30 cellular contexts compared by ENCODE assay signal in genomic region chr1:191592907-191593306, GRCh38.
"Had no signal": no experiment of that assay in that cellular context is flagged by ENCODE, and none has a peak within 500 bp of the region (broad histone marks: within the 10 kb centered on the region; RNA-seq: fewer than 3 reads in every experiment).

No MANE protein-coding gene starts in this region.

- H3K27ac ChIP-seq: left lung, lower lobe of right lung, neural progenitor cell, neutrophil, parathyroid adenoma, psoas muscle, right atrium auricular region, right lobe of liver, skin epidermis, suprapubic skin, thoracic aorta, tibial artery, upper lobe of right lung had no signal

- H3K36me3 ChIP-seq: left lung, lower lobe of right lung, neural progenitor cell, neutrophil, right atrium auricular region, right lobe of liver, suprapubic skin, thoracic aorta, tibial artery, upper lobe of right lung had no signal

- H3K27me3 ChIP-seq: left lung, neural progenitor cell, neutrophil, right atrium auricular region, right lobe of liver, suprapubic skin, tibial artery, upper lobe of right lung had no signal

- H3K9me3 ChIP-seq: lower lobe of right lung, neutrophil, psoas muscle, right atrium auricular region, right lobe of liver, suprapubic skin, thoracic aorta, tibial artery, upper lobe of right lung had no signal

- H3K4me3 Mint-ChIP-seq: immature natural killer cell; naive thymus-derived CD8-positive, alpha-beta T cell; nephron progenitor cell; neural progenitor cell; stimulated activated effector memory CD8-positive, alpha-beta T cell treated with anti-CD3 and anti-CD28 coated beads, Interleukin-12 subunit alpha, Interleukin-12 subunit beta, amount 100 ng/mL, for 72 hours; stimulated activated naive CD8-positive, alpha-beta T cell treated with anti-CD3 and anti-CD28 coated beads, Interleukin-15, Interleukin-2, amounts not matched to agents 100 ng/mL and 50 ng/mL, for 24 hours had no signal

- H3K9me3 Mint-ChIP-seq: nephron progenitor cell; neural progenitor cell; stimulated activated naive CD8-positive, alpha-beta T cell treated with anti-CD3 and anti-CD28 coated beads, Interleukin-15, Interleukin-2, amounts not matched to agents 100 ng/mL and 50 ng/mL, for 24 hours had no signal

- DNase-seq: hippocampal formation; immature natural killer cell; kidney; left colon; left lung; lower lobe of right lung; mammary epithelial cell; mesenchymal stem cell; naive thymus-derived CD8-positive, alpha-beta T cell; nephron progenitor cell; occipital lobe; psoas muscle; right lobe of liver; stimulated activated CD4-positive, alpha-beta T cell treated with anti-CD3 and anti-CD28 coated beads, Interleukin-12 subunit alpha, Interleukin-12 subunit beta, amount 100 ng/mL, for 4 hours; stimulated activated CD4-positive, alpha-beta T cell treated with anti-CD3 and anti-CD28 coated beads, Interleukin-4, amount 100 ng/mL, for 24 hours; stimulated activated naive CD4-positive, alpha-beta T cell; tibial artery; trophoblast cell; upper lobe of right lung had no signal

- H3K4me3 ChIP-seq: left lung, lower lobe of right lung, neural progenitor cell, psoas muscle, right atrium auricular region, right lobe of liver, skin epidermis, suprapubic skin, thoracic aorta, tibial artery, upper lobe of right lung had no signal

- H3K4me2 ChIP-seq: neural progenitor cell had no signal

- H3K27ac Mint-ChIP-seq: immature natural killer cell; naive thymus-derived CD8-positive, alpha-beta T cell; nephron progenitor cell; neural progenitor cell; stimulated activated effector memory CD8-positive, alpha-beta T cell treated with anti-CD3 and anti-CD28 coated beads, Interleukin-12 subunit alpha, Interleukin-12 subunit beta, amount 100 ng/mL, for 72 hours; stimulated activated naive CD8-positive, alpha-beta T cell treated with anti-CD3 and anti-CD28 coated beads, Interleukin-15, Interleukin-2, amounts not matched to agents 100 ng/mL and 50 ng/mL, for 24 hours had no signal

- H2AFZ ChIP-seq: neural progenitor cell, parathyroid adenoma had no signal

- H3K27me3 Mint-ChIP-seq: naive thymus-derived CD8-positive, alpha-beta T cell; stimulated activated naive CD8-positive, alpha-beta T cell treated with anti-CD3 and anti-CD28 coated beads, Interleukin-15, Interleukin-2, amounts not matched to agents 100 ng/mL and 50 ng/mL, for 24 hours had no signal

- H3K79me2 ChIP-seq: parathyroid adenoma had no signal

- FAIRE-seq: islet of Langerhans, kidney, urothelium cell line had no signal

- ATAC-seq: left colon; left lung; lower lobe of right lung; naive thymus-derived CD8-positive, alpha-beta T cell; psoas muscle; right lobe of liver; stimulated activated effector memory CD8-positive, alpha-beta T cell treated with anti-CD3 and anti-CD28 coated beads, Interleukin-12 subunit alpha, Interleukin-12 subunit beta, amount 100 ng/mL, for 72 hours; upper lobe of right lung had no signal

- H3K4me1 ChIP-seq: left lung, lower lobe of right lung, neural progenitor cell, parathyroid adenoma, psoas muscle, right atrium auricular region, right lobe of liver, suprapubic skin, upper lobe of right lung had no signal

- H3K4me1 Mint-ChIP-seq: immature natural killer cell; naive thymus-derived CD8-positive, alpha-beta T cell; nephron progenitor cell; neural progenitor cell; stimulated activated effector memory CD8-positive, alpha-beta T cell treated with anti-CD3 and anti-CD28 coated beads, Interleukin-12 subunit alpha, Interleukin-12 subunit beta, amount 100 ng/mL, for 72 hours had no signal

- H3K9ac ChIP-seq: neural progenitor cell, parathyroid adenoma had no signal

- H3K36me3 Mint-ChIP-seq: immature natural killer cell; naive thymus-derived CD8-positive, alpha-beta T cell; neural progenitor cell; stimulated activated effector memory CD8-positive, alpha-beta T cell treated with anti-CD3 and anti-CD28 coated beads, Interleukin-12 subunit alpha, Interleukin-12 subunit beta, amount 100 ng/mL, for 72 hours had no signal
